ENCODE assay signal across 8 cellular contexts in the genomic region with DNA sequence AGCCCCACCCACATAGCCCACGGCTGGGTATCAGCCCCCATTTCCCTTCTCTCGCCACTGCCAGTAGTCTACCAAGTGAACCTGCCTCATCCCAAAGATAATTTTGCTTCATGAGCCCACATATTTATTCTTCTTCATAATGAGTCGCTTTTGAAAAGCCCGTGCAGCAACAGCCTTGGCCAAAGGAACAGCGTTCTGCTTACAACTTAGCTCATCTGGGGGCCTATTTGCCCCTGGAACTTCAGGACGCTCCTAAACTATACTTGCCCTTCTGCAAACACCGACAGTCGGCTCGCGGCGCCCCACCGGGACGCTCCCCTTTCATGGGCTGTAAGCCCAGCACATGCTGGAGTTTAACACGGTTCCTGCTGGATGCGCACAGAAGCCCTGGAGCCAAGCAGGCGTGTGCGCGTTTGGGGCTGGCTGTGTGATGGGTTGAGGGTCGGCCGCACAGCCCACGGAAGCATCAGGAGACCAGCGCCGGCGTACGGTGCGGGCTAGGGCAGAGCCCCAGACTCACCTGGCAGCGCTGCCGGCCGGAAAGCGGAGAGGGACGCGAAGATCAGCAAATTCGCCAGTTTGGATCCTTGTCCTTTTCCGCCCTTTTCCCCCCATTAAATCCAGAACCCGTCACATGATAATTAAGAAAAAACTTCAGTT. TPM values are rescaled to one million over a fixed set of nuclear protein-coding genes. Genes with fewer than 3 reads are reported as not detected.
DNase-seq lines count a peak whose midpoint lies in the region; ATAC-seq and TF ChIP-seq lines count a peak whose summit lies in the region.

No MANE protein-coding gene starts in this region.

- peak overlapping the region; percentile 99 for H3K27ac Mint-ChIP-seq in progenitor cell of endocrine pancreas

- no peaks in the 10 kb centered on the region for H3K9me3 Mint-ChIP-seq in progenitor cell of endocrine pancreas (ENCODE audit: low read depth)

- H3K4me1 Mint-ChIP-seq in progenitor cell of endocrine pancreas (ENCODE audit: low read depth) = peaks cover 26% of the 10 kb centered on the region

- H3K27ac ChIP-seq in C4-2B (peak overlapping the region; percentile 94), VCaP (peak overlapping the region; percentile 91)

- TF ChIP-seq CTCF in C4-2B (conservative IDR thresholded peaks at IDR 0.05) (no peak), VCaP (conservative IDR thresholded peaks at IDR 0.05) (no peak), progenitor cell of endocrine pancreas (IDR thresholded peaks at IDR 0.05; ENCODE audit: unreplicated experiment) (no peak)

- DNase-seq in head of caudate nucleus (peak in 24 of 42 donors; percentile 5 to 70 (median 47)), progenitor cell of endocrine pancreas (ENCODE audit: low spot score, unreplicated experiment) (no peak), cortex of kidney (lab: John Stamatoyannopoulos, UW) (no peak), NCI-H446 treated with DMSO at 0.1 percent for 48 hours (lab: John Stamatoyannopoulos, UW) (no peak)

- peak overlapping the region; percentile 97 for H3K4me3 Mint-ChIP-seq in progenitor cell of endocrine pancreas (ENCODE audit: low read depth)

- no peaks in the 10 kb centered on the region for H3K27me3 Mint-ChIP-seq in progenitor cell of endocrine pancreas

- intact Hi-C loops in head of caudate nucleus (cut with DNase I) = no loop called here

- peaks cover 4% of the 10 kb centered on the region for H3K36me3 Mint-ChIP-seq in progenitor cell of endocrine pancreas (ENCODE audit: insufficient read depth)

- peak; percentile 22 for ATAC-seq in GM19043 (IDR thresholded peaks at IDR 0.05; ENCODE audit: low read depth, unreplicated experiment)
- ATAC-seq in HG03097 (IDR thresholded peaks at IDR 0.05; ENCODE audit: low FRiP score, unreplicated experiment) = peak; percentile 18

RNA-seq across cellular contexts. Expression of gene TMEM60, which starts 0.4 kb away (rescaled TPM):
- 17.9 and 20.7 TPM in 2 replicates for total RNA-seq in progenitor cell of endocrine pancreas

RNA-seq across cellular contexts. Expression of gene PHTF2, which starts 0.7 kb away (rescaled TPM):
- 12.3 and 13.0 TPM in 2 replicates for total RNA-seq in progenitor cell of endocrine pancreas

Comparison
In these comparisons a context has a peak if more than half of its experiments do, and no peak if none do; other contexts are left out.
1. DNase-seq: peak in head of caudate nucleus (24 of 42); none in progenitor cell of endocrine pancreas (single experiment), cortex of kidney (single experiment) and NCI-H446 treated with DMSO at 0.1 percent for 48 hours (single experiment).